In genomic region chr3:79818015-79818414, GRCh38 we compare ENCODE assay signal across 28 cellular contexts.
"Had no signal": no experiment of that assay in that cellular context is flagged by ENCODE, and none has a peak within 500 bp of the region (broad histone marks: within the 10 kb centered on the region; RNA-seq: fewer than 3 reads in every experiment).

No MANE protein-coding gene starts in this region.

- H3K27me3 Mint-ChIP-seq: stimulated activated memory B cell treated with anti-CD40 and anti-IgM and Interleukin-4, amounts not matched to agents 10 μg/mL and 1 μg/mL and 100 μg/mL, for 72 hours; stimulated activated naive B cell treated with anti-CD40 and anti-IgM and Interleukin-4, amounts not matched to agents 10 μg/mL and 1 μg/mL and 100 μg/mL, for 72 hours; stimulated activated naive CD8-positive, alpha-beta T cell treated with anti-CD3 and anti-CD28 coated beads, Interleukin-15, amount 100 ng/mL, for 72 hours; stimulated activated naive CD8-positive, alpha-beta T cell treated with anti-CD3 and anti-CD28 coated beads, Interleukin-15, Interleukin-2, amounts not matched to agents 100 ng/mL and 50 ng/mL, for 24 hours; type B pancreatic cell had no signal

- H3K4me3 ChIP-seq: stomach, suprapubic skin, testis, thoracic aorta, thyroid gland, tibial artery, tibial nerve, transverse colon, upper lobe of left lung, upper lobe of right lung, uterus, vagina had no signal

- H3K27ac ChIP-seq: stomach, suprapubic skin, testis, thoracic aorta, thyroid gland, tibial artery, tibial nerve, transverse colon, upper lobe of left lung, upper lobe of right lung, uterus, vagina had no signal

- H3K36me3 ChIP-seq: stomach, suprapubic skin, thoracic aorta, thyroid gland, tibial artery, tibial nerve, transverse colon, upper lobe of left lung, upper lobe of right lung, uterus, vagina had no signal

- H3K4me1 Mint-ChIP-seq: stimulated activated effector memory CD8-positive, alpha-beta T cell treated with anti-CD3 and anti-CD28 coated beads, Interleukin-12 subunit alpha, Interleukin-12 subunit beta, amount 100 ng/mL, for 72 hours; stimulated activated memory B cell treated with anti-CD40 and anti-IgM and Interleukin-4, amounts not matched to agents 10 μg/mL and 1 μg/mL and 100 μg/mL, for 72 hours; stimulated activated naive B cell treated with anti-CD40 and anti-IgM and Interleukin-4, amounts not matched to agents 10 μg/mL and 1 μg/mL and 100 μg/mL, for 72 hours; stimulated activated naive CD8-positive, alpha-beta T cell treated with anti-CD3 and anti-CD28 coated beads, Interleukin-15, amount 100 ng/mL, for 72 hours had no signal

- H3K4me1 ChIP-seq: stomach, suprapubic skin, testis, thyroid gland, tibial artery, tibial nerve, transverse colon, upper lobe of left lung, upper lobe of right lung, uterus, vagina had no signal

- DNase-seq: stimulated activated CD4-positive, alpha-beta T cell treated with anti-CD3 and anti-CD28 coated beads, Interleukin-2, amount 100 ng/mL, for 48 hours; stimulated activated CD4-positive, alpha-beta T cell treated with anti-CD3 and anti-CD28 coated beads, Interleukin-4, amount 100 ng/mL, for 1 hour; stimulated activated CD4-positive, alpha-beta T cell treated with anti-CD3 and anti-CD28 coated beads, Interleukin-4, amount 100 ng/mL, for 24 hours; stimulated activated CD4-positive, alpha-beta T cell treated with anti-CD3 and anti-CD28 coated beads, Interleukin-4, amount 100 ng/mL, for 4 hours; stimulated activated CD8-positive, alpha-beta memory T cell treated with anti-CD3 and anti-CD28 coated beads, Interleukin-4, amount 100 ng/mL, for 48 hours; stimulated activated naive B cell treated with anti-CD40 and anti-IgM and Interleukin-4, amounts not matched to agents 10 μg/mL and 1 μg/mL and 100 μg/mL, for 72 hours; stimulated activated naive CD4-positive, alpha-beta T cell; stimulated activated naive CD4-positive, alpha-beta T cell treated with Interleukin-2 at 50 U/mL for 16 hours; stimulated activated naive CD8-positive, alpha-beta T cell treated with anti-CD3 and anti-CD28 coated beads, Interleukin-15, amount 100 ng/mL, for 72 hours; stimulated activated naive CD8-positive, alpha-beta T cell treated with anti-CD3 and anti-CD28 coated beads, Interleukin-15, Interleukin-2, amounts not matched to agents 100 U/mL and 50 U/mL, for 24 hours; stomach; substantia nigra; testis; thyroid gland; tibial artery; transverse colon; trophoblast cell; upper lobe of left lung; upper lobe of right lung; uterus had no signal

- H3K4me3 Mint-ChIP-seq: stimulated activated effector memory CD8-positive, alpha-beta T cell treated with anti-CD3 and anti-CD28 coated beads, Interleukin-12 subunit alpha, Interleukin-12 subunit beta, amount 100 ng/mL, for 72 hours; stimulated activated memory B cell treated with anti-CD40 and anti-IgM and Interleukin-4, amounts not matched to agents 10 μg/mL and 1 μg/mL and 100 μg/mL, for 72 hours; stimulated activated naive B cell treated with anti-CD40 and anti-IgM and Interleukin-4, amounts not matched to agents 10 μg/mL and 1 μg/mL and 100 μg/mL, for 72 hours; stimulated activated naive CD8-positive, alpha-beta T cell treated with anti-CD3 and anti-CD28 coated beads, Interleukin-15, amount 100 ng/mL, for 72 hours; stimulated activated naive CD8-positive, alpha-beta T cell treated with anti-CD3 and anti-CD28 coated beads, Interleukin-15, Interleukin-2, amounts not matched to agents 100 ng/mL and 50 ng/mL, for 24 hours; type B pancreatic cell had no signal

- H3K27me3 ChIP-seq: stomach, suprapubic skin, testis, thyroid gland, tibial artery, tibial nerve, transverse colon, upper lobe of left lung, upper lobe of right lung, uterus, vagina had no signal

- H3K36me3 Mint-ChIP-seq: stimulated activated effector memory CD8-positive, alpha-beta T cell treated with anti-CD3 and anti-CD28 coated beads, Interleukin-12 subunit alpha, Interleukin-12 subunit beta, amount 100 ng/mL, for 72 hours; stimulated activated memory B cell treated with anti-CD40 and anti-IgM and Interleukin-4, amounts not matched to agents 10 μg/mL and 1 μg/mL and 100 μg/mL, for 72 hours; stimulated activated naive B cell treated with anti-CD40 and anti-IgM and Interleukin-4, amounts not matched to agents 10 μg/mL and 1 μg/mL and 100 μg/mL, for 72 hours had no signal

- H3K27ac Mint-ChIP-seq: stimulated activated effector memory CD8-positive, alpha-beta T cell treated with anti-CD3 and anti-CD28 coated beads, Interleukin-12 subunit alpha, Interleukin-12 subunit beta, amount 100 ng/mL, for 72 hours; stimulated activated memory B cell treated with anti-CD40 and anti-IgM and Interleukin-4, amounts not matched to agents 10 μg/mL and 1 μg/mL and 100 μg/mL, for 72 hours; stimulated activated naive B cell treated with anti-CD40 and anti-IgM and Interleukin-4, amounts not matched to agents 10 μg/mL and 1 μg/mL and 100 μg/mL, for 72 hours; stimulated activated naive CD8-positive, alpha-beta T cell treated with anti-CD3 and anti-CD28 coated beads, Interleukin-15, amount 100 ng/mL, for 72 hours; stimulated activated naive CD8-positive, alpha-beta T cell treated with anti-CD3 and anti-CD28 coated beads, Interleukin-15, Interleukin-2, amounts not matched to agents 100 ng/mL and 50 ng/mL, for 24 hours; type B pancreatic cell had no signal

- ATAC-seq: stimulated activated effector memory CD8-positive, alpha-beta T cell treated with anti-CD3 and anti-CD28 coated beads, Interleukin-12 subunit alpha, Interleukin-12 subunit beta, amount 100 ng/mL, for 72 hours; stimulated activated memory B cell treated with anti-CD40 and anti-IgM and Interleukin-4, amounts not matched to agents 10 μg/mL and 1 μg/mL and 100 μg/mL, for 72 hours; stimulated activated naive B cell treated with anti-CD40 and anti-IgM and Interleukin-4, amounts not matched to agents 10 μg/mL and 1 μg/mL and 100 μg/mL, for 72 hours; stimulated activated naive CD8-positive, alpha-beta T cell treated with anti-CD3 and anti-CD28 coated beads, Interleukin-15, amount 100 ng/mL, for 72 hours; stimulated activated naive CD8-positive, alpha-beta T cell treated with anti-CD3 and anti-CD28 coated beads, Interleukin-15, Interleukin-2, amounts not matched to agents 100 U/mL and 50 U/mL, for 24 hours; upper lobe of right lung had no signal
